ENCODE assay signal across 8 cellular contexts in genomic region chr7:49852619-49853462, GRCh38.
DNase-seq lines count a peak whose midpoint lies in the region; ATAC-seq and TF ChIP-seq lines count a peak whose summit lies in the region.

No MANE protein-coding gene starts in this region.

- no peak overlapping the region for H3K4me2 ChIP-seq in MM.1S (ENCODE audit: low read depth, low read length)

- no peaks in the 10 kb centered on the region for H3K9me3 ChIP-seq in MM.1S (replicated peaks; ENCODE audit: insufficient read depth, low read length)

- H3K4me1 ChIP-seq in MM.1S (ENCODE audit: low read length) = no peaks in the 10 kb centered on the region

- H3K9me2 ChIP-seq in MM.1S (replicated peaks; ENCODE audit: insufficient read depth, low read length) = no peaks in the 10 kb centered on the region

- DNase-seq in AG04449 (ENCODE audit: low read depth, low spot score) = no peak
- DNase-seq in HEK293T (ENCODE audit: extremely low spot score) = peak; percentile 45
- DNase-seq in MM.1S = peak; percentile 69
- peak; percentile 86 for DNase-seq in SK-MEL-5 (ENCODE audit: low read depth, low spot score)
- peak; percentile 16 for DNase-seq in epithelial cell of proximal tubule (ENCODE audit: low read depth)
- DNase-seq in mucosa of gallbladder (ENCODE audit: low spot score) = peak; percentile 51

- TF ChIP-seq CTCF in AG04449 (IDR thresholded peaks at IDR 0.05; ENCODE audit: insufficient read depth, low read length, missing control alignments) (peak; percentile 32), GM12873 (IDR thresholded peaks at IDR 0.05; ENCODE audit: insufficient read depth, low read depth, low read length, missing control alignments) (peak; percentile 87), MM.1S (IDR thresholded peaks at IDR 0.05; ENCODE audit: low read length) (peak; percentile 87), epithelial cell of proximal tubule (conservative IDR thresholded peaks at IDR 0.05; ENCODE audit: low read depth, low read length) (peak; percentile 96)

- ATAC-seq in HG02840 (IDR thresholded peaks at IDR 0.05; ENCODE audit: low FRiP score, unreplicated experiment) = no peak

- no peak overlapping the region for H3K9ac ChIP-seq in MM.1S (ENCODE audit: low read length)

- H2AFZ ChIP-seq in MM.1S (ENCODE audit: low read length) = peak overlapping the region; percentile 47; the same call in 1 of the 2 replicates

- in situ Hi-C loops in SK-MEL-5 (cut with HindIII; ENCODE audit: low pct_unique_long_range_greater_than_20kb, low sequenced_read_pairs) = no loop called here

- POLR2A ChIA-PET in AG04449 (lab: Yijun Ruan, JAX) (no interaction called here), HEK293T (lab: Yijun Ruan, JAX) (no interaction called here)

- H3F3A ChIP-seq in MM.1S (ENCODE audit: insufficient read depth, low read length) = no peaks in the 10 kb centered on the region

- H3K36me3 ChIP-seq in MM.1S (replicated peaks; ENCODE audit: insufficient read depth, low read length) = no peaks in the 10 kb centered on the region

- H3K79me2 ChIP-seq in MM.1S (ENCODE audit: low read length) = no peaks in the 10 kb centered on the region

- H3K27ac ChIP-seq in MM.1S (ENCODE audit: low read length) = no peak overlapping the region

- H3K4me3 ChIP-seq in AG04449 (ENCODE audit: low read depth, low read length) (no peak overlapping the region), MM.1S (ENCODE audit: low read length) (no peak overlapping the region), epithelial cell of proximal tubule (ENCODE audit: low read depth, low read length) (no peak overlapping the region)

- CTCF ChIA-PET in AG04449 (lab: Yijun Ruan, JAX) = interaction anchor here (1.0 kb wide), 1 partner anchor 1554 kb away, joined by 3 read pairs; no protein-coding TSS in a partner anchor
- CTCF ChIA-PET in HEK293T (lab: Yijun Ruan, JAX) = no interaction called here

- H3K27me3 ChIP-seq in MM.1S (replicated peaks; ENCODE audit: insufficient read depth, low read length) = no peaks in the 10 kb centered on the region

- no peaks in the 10 kb centered on the region for H4K20me1 ChIP-seq in MM.1S (ENCODE audit: insufficient read depth, low read length)

TF ChIP-seq in HEK293T, 16 proteins besides CTCF, POLR2A, EP300 and RAD21:
- TF ChIP-seq L3MBTL2 (conservative IDR thresholded peaks at IDR 0.05) = no peak
- no peak for TF ChIP-seq TARDBP (IDR thresholded peaks at IDR 0.05)
- TF ChIP-seq BHLHE40 (IDR thresholded peaks at IDR 0.05; ENCODE audit: borderline replicate concordance) = no peak
- TF ChIP-seq SUZ12 (IDR thresholded peaks at IDR 0.05) = no peak
- TF ChIP-seq CTBP1 (IDR thresholded peaks at IDR 0.05; ENCODE audit: borderline replicate concordance) = no peak
- no peak for TF ChIP-seq ELF4 (IDR thresholded peaks at IDR 0.05)
- TF ChIP-seq, protein P1, sequence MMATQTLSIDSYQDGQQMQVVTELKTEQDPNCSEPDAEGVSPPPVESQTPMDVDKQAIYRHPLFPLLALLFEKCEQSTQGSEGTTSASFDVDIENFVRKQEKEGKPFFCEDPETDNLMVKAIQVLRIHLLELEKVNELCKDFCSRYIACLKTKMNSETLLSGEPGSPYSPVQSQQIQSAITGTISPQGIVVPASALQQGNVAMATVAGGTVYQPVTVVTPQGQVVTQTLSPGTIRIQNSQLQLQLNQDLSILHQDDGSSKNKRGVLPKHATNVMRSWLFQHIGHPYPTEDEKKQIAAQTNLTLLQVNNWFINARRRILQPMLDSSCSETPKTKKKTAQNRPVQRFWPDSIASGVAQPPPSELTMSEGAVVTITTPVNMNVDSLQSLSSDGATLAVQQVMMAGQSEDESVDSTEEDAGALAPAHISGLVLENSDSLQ (IDR thresholded peaks at IDR 0.05) = no peak
- TF ChIP-seq HDGF (IDR thresholded peaks at IDR 0.05; ENCODE audit: borderline replicate concordance) = no peak

Comparison
In these comparisons a context has a peak if more than half of its experiments do, and no peak if none do; other contexts are left out.
1. CTCF ChIP-seq: peak in every context shown above with its lines; median percentile 96 in epithelial cell of proximal tubule; 87 in GM12873; 87 in MM.1S; 32 in AG04449.